In the genomic region with DNA sequence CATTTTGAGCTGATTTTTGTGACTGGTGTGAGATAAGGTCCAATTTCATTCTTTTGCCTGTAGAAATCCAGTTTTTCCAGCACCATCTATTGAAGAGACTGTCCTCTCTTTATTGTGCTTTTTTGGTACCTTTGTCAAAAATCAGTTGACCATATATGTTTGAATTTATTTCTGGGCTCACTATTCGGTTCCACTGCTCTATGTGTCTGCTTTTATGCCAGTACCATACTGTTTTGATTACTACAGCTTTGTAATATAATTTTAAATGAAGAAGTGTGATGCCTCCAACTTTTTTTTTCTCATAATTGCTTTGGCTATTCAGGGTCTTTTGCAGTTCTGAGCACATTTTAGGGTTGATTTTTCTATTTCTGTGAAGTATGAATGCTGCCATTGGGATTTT, we compare ENCODE assay signal across 9 cellular contexts.
"Had no signal": no experiment of that assay in that cellular context is flagged by ENCODE, and none has a peak within 500 bp of the region (broad histone marks: within the 10 kb centered on the region; RNA-seq: fewer than 3 reads in every experiment).

No MANE protein-coding gene starts in this region.

- H2AFZ ChIP-seq: GM23248 had no signal

- H3K4me1 ChIP-seq: HAP-1 had no signal

- FAIRE-seq: HTR-8/SVneo had no signal

- H3K9ac ChIP-seq: GM23248, KMS-11 had no signal

- H3K4me2 ChIP-seq: KMS-11 had no signal

- H3K36me3 ChIP-seq: HAP-1 had no signal

- H3K27ac ChIP-seq: GM23248, KMS-11 had no signal

- H3K4me3 Mint-ChIP-seq: HFFc6 had no signal

- H3K27ac Mint-ChIP-seq: HFFc6 had no signal

- H3K4me3 ChIP-seq: GM23248, HAP-1 had no signal

- DNase-seq: GM23248, GOT3, H7, HFFc6, IMR-90, KBM-7 had no signal
